Comparison of ENCODE assay signal across 26 cellular contexts in the genomic region with DNA sequence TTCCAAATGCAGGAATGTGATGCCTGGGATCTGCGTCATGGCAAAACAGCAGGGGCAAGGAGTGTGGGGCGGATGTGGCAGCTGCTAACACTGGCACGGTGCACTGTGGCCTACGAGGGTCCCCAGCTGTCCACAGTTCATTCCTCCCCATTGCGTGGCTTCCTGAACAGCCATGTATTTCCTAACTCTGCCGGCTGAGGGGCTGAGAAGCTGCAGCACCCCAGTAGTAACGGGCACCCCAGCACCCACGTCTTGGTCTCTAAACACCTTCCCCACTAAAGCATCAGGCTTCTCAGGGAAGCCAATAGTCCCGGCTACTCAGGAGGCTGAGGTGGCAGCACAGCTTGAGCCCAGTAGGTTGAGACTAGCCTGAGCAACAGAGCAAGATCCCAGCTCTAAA. TPM values are rescaled to one million over a fixed set of nuclear protein-coding genes. Genes with fewer than 3 reads are reported as not detected.
"Had no signal": no experiment of that assay in that cellular context is flagged by ENCODE, and none has a peak within 500 bp of the region (broad histone marks: within the 10 kb centered on the region; RNA-seq: fewer than 3 reads in every experiment).

No MANE protein-coding gene starts in this region.

- H3K9me3 ChIP-seq: ovary, prostate gland, right lobe of liver, sigmoid colon, thoracic aorta, thyroid gland, tibial nerve, upper lobe of left lung, vagina had no signal

- H2AFZ ChIP-seq: neural progenitor cell, parathyroid adenoma had no signal

- H3K27ac ChIP-seq: neural progenitor cell, ovary, parathyroid adenoma, prostate gland, right lobe of liver, sigmoid colon, stomach, thoracic aorta, thyroid gland, tibial nerve, upper lobe of left lung, vagina had no signal

- FAIRE-seq: small intestine had no signal

- H3K79me2 ChIP-seq: parathyroid adenoma had no signal

- H3K27me3 ChIP-seq: neural progenitor cell, ovary, right lobe of liver, sigmoid colon, stomach, thyroid gland, tibial nerve, upper lobe of left lung, vagina had no signal

- H3K4me2 ChIP-seq: neural progenitor cell had no signal

- H3K4me3 ChIP-seq: neural progenitor cell, ovary, prostate gland, right lobe of liver, sigmoid colon, stomach, thoracic aorta, thyroid gland, tibial nerve, upper lobe of left lung, vagina had no signal

- H3K36me3 ChIP-seq: neural progenitor cell, ovary, prostate gland, right lobe of liver, thoracic aorta, thyroid gland had no signal

- H3K4me1 ChIP-seq: parathyroid adenoma, prostate gland, right lobe of liver, vagina had no signal

- ATAC-seq: naive thymus-derived CD4-positive, alpha-beta T cell; right cardiac atrium; right lobe of liver; stimulated activated effector memory CD8-positive, alpha-beta T cell treated with anti-CD3 and anti-CD28 coated beads, Interleukin-12 subunit alpha, Interleukin-12 subunit beta, amount 100 ng/mL, for 72 hours; stimulated activated naive B cell treated with anti-CD40 and anti-IgM and Interleukin-4, amounts not matched to agents 10 μg/mL and 1 μg/mL and 100 μg/mL, for 72 hours had no signal

- DNase-seq: naive thymus-derived CD4-positive, alpha-beta T cell; occipital lobe; ovary; retina; sigmoid colon; small intestine; stimulated activated CD4-positive, alpha-beta T cell treated with anti-CD3 and anti-CD28 coated beads, Interleukin-15, amount 100 ng/mL, for 24 hours; stimulated activated CD4-positive, alpha-beta T cell treated with anti-CD3 and anti-CD28 coated beads, Interleukin-2, amount 100 ng/mL, for 24 hours; stimulated activated CD4-positive, alpha-beta T cell treated with anti-CD3 and anti-CD28 coated beads, Interleukin-2, amount 100 ng/mL, for 48 hours; stimulated activated CD4-positive, alpha-beta T cell treated with anti-CD3 and anti-CD28 coated beads, Interleukin-4, amount 100 ng/mL, for 24 hours; stimulated activated naive B cell treated with anti-CD40 and anti-IgM and Interleukin-4, amounts not matched to agents 10 μg/mL and 1 μg/mL and 100 μg/mL, for 72 hours; stimulated activated naive CD4-positive, alpha-beta T cell treated with Interleukin-2 at 50 U/mL for 16 hours; stomach; thyroid gland; trophoblast cell; upper lobe of left lung had no signal

- H3K9ac ChIP-seq: neural progenitor cell, parathyroid adenoma had no signal

RNA-seq across cellular contexts. Expression of gene SOX8, which starts 58.4 kb away (rescaled TPM):
- total RNA-seq: osteoblast had no signal
